ENCODE assay signal across 16 cellular contexts in genomic region chrX:8981742-8982141, GRCh38. TPM values are rescaled to one million over a fixed set of nuclear protein-coding genes. Genes with fewer than 3 reads are reported as not detected.
DNase-seq lines count a peak whose midpoint lies in the region; TF ChIP-seq lines count a peak whose summit lies in the region.
"Had no signal": no experiment of that assay in that cellular context is flagged by ENCODE, and none has a peak within 500 bp of the region (broad histone marks: within the 10 kb centered on the region; RNA-seq: fewer than 3 reads in every experiment).

No MANE protein-coding gene starts in this region.

- H3K27ac ChIP-seq in OCI-LY1 (ENCODE audit: low read depth, low read length, poor library complexity, severe bottlenecking): peak overlapping the region; percentile 70
- H3K27ac ChIP-seq: coronary artery, Peyer's patch, spleen had no signal

- H3K27me3 Mint-ChIP-seq in activated CD4-positive, alpha-beta T cell treated with anti-CD3 and anti-CD28 coated beads, Interleukin-2, amount 10 ng/mL, durations not matched to agents 7 days and 5 days: no peaks in the 10 kb centered on the region

- no peak overlapping the region; the same call in 1 of the 2 replicates for H3K9ac ChIP-seq in OCI-LY1 (ENCODE audit: low read length)

- H3K4me3 ChIP-seq in GM12865 (ENCODE audit: low read depth, low read length) (no peak overlapping the region), OCI-LY1 (ENCODE audit: low read depth, low read length, poor library complexity, severe bottlenecking) (peak overlapping the region; percentile 28)
- H3K4me3 ChIP-seq: coronary artery, Peyer's patch, spleen had no signal

- peak overlapping the region; percentile 60 for H3K4me2 ChIP-seq in OCI-LY1 (ENCODE audit: low read length)

- H3K27me3 ChIP-seq in OCI-LY1 (ENCODE audit: insufficient read depth, low read length): no peaks in the 10 kb centered on the region
- H3K27me3 ChIP-seq: Peyer's patch had no signal

- no peaks in the 10 kb centered on the region; the same call in 1 of the 2 replicates for H3K36me3 ChIP-seq in OCI-LY1 (ENCODE audit: insufficient read depth, low read length)
- H3K36me3 ChIP-seq: Peyer's patch, spleen had no signal

- no peaks in the 10 kb centered on the region for H3K79me2 ChIP-seq in OCI-LY1 (ENCODE audit: insufficient read depth, low read length)

- POLR2A ChIA-PET in activated CD4-positive, alpha-beta T cell treated with anti-CD3 and anti-CD28 coated beads, Interleukin-2, amount 10 ng/mL, durations not matched to agents 7 days and 5 days (lab: Charles Lee): no interaction called here

- no peaks in the 10 kb centered on the region for H4K20me1 ChIP-seq in OCI-LY1 (ENCODE audit: insufficient read depth, low read length)

- no peaks in the 10 kb centered on the region for H3K9me2 ChIP-seq in OCI-LY1 (ENCODE audit: low read depth, low read length)

- no peaks in the 10 kb centered on the region for H3K9me3 Mint-ChIP-seq in activated CD4-positive, alpha-beta T cell treated with anti-CD3 and anti-CD28 coated beads, Interleukin-2, amount 10 ng/mL, durations not matched to agents 7 days and 5 days
- H3K9me3 Mint-ChIP-seq: HFFc6 had no signal

- TF ChIP-seq CTCF in GM12865 (IDR thresholded peaks at IDR 0.05; ENCODE audit: insufficient read depth, low read depth, low read length, missing control alignments) (no peak), OCI-LY1 (IDR thresholded peaks at IDR 0.05; ENCODE audit: low read length) (no peak)

- no peak overlapping the region for H2AFZ ChIP-seq in OCI-LY1 (ENCODE audit: low read length)

- no peaks in the 10 kb centered on the region for H3K9me3 ChIP-seq in OCI-LY1 (ENCODE audit: low read length)
- H3K9me3 ChIP-seq: Peyer's patch, spleen had no signal

- DNase-seq in activated CD4-positive, alpha-beta T cell treated with anti-CD3 and anti-CD28 coated beads, Interleukin-2, amount 10 ng/mL, durations not matched to agents 7 days and 5 days: peak; percentile 22
- DNase-seq in activated CD4-positive, alpha-beta T cell treated with anti-CD3 and anti-CD28 coated beads for 1 hour: no peak
- DNase-seq in GM12865 (ENCODE audit: low read depth) (peak; percentile 30), fibroblast of peridontal ligament (ENCODE audit: extremely low read depth) (peak; percentile 9), HT-29 (ENCODE audit: low spot score) (no peak), NCI-H2029 treated with DMSO at 0.1 percent for 48 hours (lab: John Stamatoyannopoulos, UW) (no peak), DMS153 (lab: John Stamatoyannopoulos, UW) (no peak)
- DNase-seq: activated CD8-positive, alpha-beta memory T cell treated with anti-CD3 and anti-CD28 coated beads for 24 hours; HFFc6; NCI-H2081; Peyer's patch had no signal

- no peak overlapping the region for H3K4me3 Mint-ChIP-seq in activated CD4-positive, alpha-beta T cell treated with anti-CD3 and anti-CD28 coated beads, Interleukin-2, amount 10 ng/mL, durations not matched to agents 7 days and 5 days
- H3K4me3 Mint-ChIP-seq: HFFc6 had no signal

- no peak overlapping the region for H3K27ac Mint-ChIP-seq in activated CD4-positive, alpha-beta T cell treated with anti-CD3 and anti-CD28 coated beads, Interleukin-2, amount 10 ng/mL, durations not matched to agents 7 days and 5 days
- H3K27ac Mint-ChIP-seq: HFFc6 had no signal

- no peaks in the 10 kb centered on the region for H3F3A ChIP-seq in OCI-LY1 (ENCODE audit: insufficient read depth, low read length)

- peaks cover 59% of the 10 kb centered on the region for H3K4me1 ChIP-seq in OCI-LY1 (ENCODE audit: insufficient read depth, low read length, severe bottlenecking)
- H3K4me1 ChIP-seq: Peyer's patch, spleen had no signal

- H3K4me1 Mint-ChIP-seq in activated CD4-positive, alpha-beta T cell treated with anti-CD3 and anti-CD28 coated beads, Interleukin-2, amount 10 ng/mL, durations not matched to agents 7 days and 5 days: peaks cover 13% of the 10 kb centered on the region

- CTCF ChIA-PET in activated CD4-positive, alpha-beta T cell treated with anti-CD3 and anti-CD28 coated beads, Interleukin-2, amount 10 ng/mL, durations not matched to agents 7 days and 5 days (lab: Charles Lee): interaction anchor here (0.9 kb wide), 2 partner anchors 9 to 46 kb away, joined by 3 to 4 read pairs; no protein-coding TSS in a partner anchor

- H3K36me3 Mint-ChIP-seq in activated CD4-positive, alpha-beta T cell treated with anti-CD3 and anti-CD28 coated beads, Interleukin-2, amount 10 ng/mL, durations not matched to agents 7 days and 5 days (ENCODE audit: low read depth): no peaks in the 10 kb centered on the region

RNA-seq across cellular contexts. Expression of gene FAM9B, which starts 52.2 kb away (rescaled TPM):
- total RNA-seq in activated CD4-positive, alpha-beta T cell treated with anti-CD3 and anti-CD28 coated beads, Interleukin-2, amount 10 ng/mL, durations not matched to agents 7 days and 5 days: not detected
- not detected in 2 replicates for total RNA-seq in HT-29 (2014; rRNA removed; shearing (Covaris generic))
- total RNA-seq: HFFc6; Peyer's patch; T-helper 1 cell treated with Interleukin-12 subunit alpha and Interleukin-12 subunit beta and Interleukin-4 antibody, amounts not matched to agents 30 ng/mL and 1 ng/mL, for 36 hours; temporal lobe had no signal

Comparison
In these comparisons a context has a peak if more than half of its experiments do, and no peak if none do; other contexts are left out.
1. DNase-seq: peak in activated CD4-positive, alpha-beta T cell treated with anti-CD3 and anti-CD28 coated beads, Interleukin-2, amount 10 ng/mL, durations not matched to agents 7 days and 5 days (single experiment), GM12865 (single experiment) and fibroblast of peridontal ligament (single experiment); none in activated CD4-positive, alpha-beta T cell treated with anti-CD3 and anti-CD28 coated beads for 1 hour (single experiment), HT-29 (single experiment), NCI-H2029 treated with DMSO at 0.1 percent for 48 hours (single experiment) and DMS153 (single experiment).